Comparison of ENCODE assay signal across 1 cellular context in genomic region chr15:92418864-92419263, GRCh38.
TF ChIP-seq lines count a peak whose summit lies in the region.

No MANE protein-coding gene starts in this region.

TF ChIP-seq in WTC11, 78 proteins besides CTCF, POLR2A, EP300 and RAD21 (continued from another document):
- TF ChIP-seq, protein P1, sequence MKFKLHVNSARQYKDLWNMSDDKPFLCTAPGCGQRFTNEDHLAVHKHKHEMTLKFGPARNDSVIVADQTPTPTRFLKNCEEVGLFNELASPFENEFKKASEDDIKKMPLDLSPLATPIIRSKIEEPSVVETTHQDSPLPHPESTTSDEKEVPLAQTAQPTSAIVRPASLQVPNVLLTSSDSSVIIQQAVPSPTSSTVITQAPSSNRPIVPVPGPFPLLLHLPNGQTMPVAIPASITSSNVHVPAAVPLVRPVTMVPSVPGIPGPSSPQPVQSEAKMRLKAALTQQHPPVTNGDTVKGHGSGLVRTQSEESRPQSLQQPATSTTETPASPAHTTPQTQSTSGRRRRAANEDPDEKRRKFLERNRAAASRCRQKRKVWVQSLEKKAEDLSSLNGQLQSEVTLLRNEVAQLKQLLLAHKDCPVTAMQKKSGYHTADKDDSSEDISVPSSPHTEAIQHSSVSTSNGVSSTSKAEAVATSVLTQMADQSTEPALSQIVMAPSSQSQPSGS (CRISPR knock-in tag; IDR thresholded peaks at IDR 0.05; ENCODE audit: borderline replicate concordance, low read depth), result no peak
- no peak for TF ChIP-seq USF2 (CRISPR knock-in tag; IDR thresholded peaks at IDR 0.05)
